In the genomic region with DNA sequence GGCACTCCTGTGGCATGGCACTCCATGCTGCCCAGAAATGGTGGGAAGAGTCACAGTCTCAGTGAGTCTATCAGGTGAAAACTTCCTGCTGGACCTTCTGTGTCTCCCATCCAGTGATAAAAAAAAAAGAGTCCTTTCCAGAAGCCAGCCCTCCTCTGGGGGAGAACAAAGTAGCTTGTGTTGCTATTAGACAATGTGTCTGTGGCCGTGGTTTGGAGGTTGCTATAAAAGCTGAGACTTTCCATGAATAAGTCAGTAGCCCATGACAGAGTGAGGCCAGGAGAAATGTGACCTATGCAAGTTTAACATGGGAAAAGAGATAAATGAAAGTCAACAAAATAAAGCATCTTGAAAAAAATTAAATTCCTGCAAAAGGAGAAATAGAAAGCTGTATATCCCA, we compare ENCODE assay signal across 21 cellular contexts.
"Had no signal": no experiment of that assay in that cellular context is flagged by ENCODE, and none has a peak within 500 bp of the region (broad histone marks: within the 10 kb centered on the region; RNA-seq: fewer than 3 reads in every experiment).

No MANE protein-coding gene starts in this region.

- H3K4me3 ChIP-seq: dorsolateral prefrontal cortex, esophagus muscularis mucosa, hepatocyte, mucosa of descending colon, right atrium auricular region, stomach, thoracic aorta, transverse colon had no signal

- H3K36me3 ChIP-seq: esophagus muscularis mucosa, right atrium auricular region, stomach, thoracic aorta, transverse colon had no signal

- H3K4me2 ChIP-seq: hepatocyte had no signal

- H3K36me3 Mint-ChIP-seq: natural killer cell had no signal

- H3K4me3 Mint-ChIP-seq: natural killer cell, neural crest cell had no signal

- H3K9me3 ChIP-seq: esophagus muscularis mucosa, mucosa of descending colon, right atrium auricular region, stomach, thoracic aorta, transverse colon had no signal

- H2AFZ ChIP-seq: hepatocyte had no signal

- H3K79me2 ChIP-seq: hepatocyte had no signal

- H3K27me3 ChIP-seq: esophagus muscularis mucosa, hepatocyte, right atrium auricular region, stomach, transverse colon had no signal

- FAIRE-seq: endometrium, kidney, small intestine had no signal

- H3K4me1 ChIP-seq: esophagus muscularis mucosa, right atrium auricular region, stomach, transverse colon had no signal

- H3K27ac ChIP-seq: dorsolateral prefrontal cortex, esophagus muscularis mucosa, hepatocyte, right atrium auricular region, stomach, thoracic aorta, transverse colon had no signal

- H3K4me1 Mint-ChIP-seq: natural killer cell had no signal

- H3K27ac Mint-ChIP-seq: natural killer cell had no signal

- DNase-seq: cortex of kidney; dorsolateral prefrontal cortex; effector memory CD4-positive, alpha-beta T cell; head of caudate nucleus; kidney; mammary epithelial cell; mucosa of descending colon; natural killer cell; posterior cingulate gyrus; small intestine; stimulated activated CD4-positive, alpha-beta T cell treated with anti-CD3 and anti-CD28 coated beads, Interleukin-12 subunit alpha, Interleukin-12 subunit beta, amount 100 ng/mL, for 4 hours; stimulated activated naive CD4-positive, alpha-beta T cell; stomach; substantia nigra; transverse colon had no signal
